ENCODE assay signal across 9 cellular contexts in the genomic region with DNA sequence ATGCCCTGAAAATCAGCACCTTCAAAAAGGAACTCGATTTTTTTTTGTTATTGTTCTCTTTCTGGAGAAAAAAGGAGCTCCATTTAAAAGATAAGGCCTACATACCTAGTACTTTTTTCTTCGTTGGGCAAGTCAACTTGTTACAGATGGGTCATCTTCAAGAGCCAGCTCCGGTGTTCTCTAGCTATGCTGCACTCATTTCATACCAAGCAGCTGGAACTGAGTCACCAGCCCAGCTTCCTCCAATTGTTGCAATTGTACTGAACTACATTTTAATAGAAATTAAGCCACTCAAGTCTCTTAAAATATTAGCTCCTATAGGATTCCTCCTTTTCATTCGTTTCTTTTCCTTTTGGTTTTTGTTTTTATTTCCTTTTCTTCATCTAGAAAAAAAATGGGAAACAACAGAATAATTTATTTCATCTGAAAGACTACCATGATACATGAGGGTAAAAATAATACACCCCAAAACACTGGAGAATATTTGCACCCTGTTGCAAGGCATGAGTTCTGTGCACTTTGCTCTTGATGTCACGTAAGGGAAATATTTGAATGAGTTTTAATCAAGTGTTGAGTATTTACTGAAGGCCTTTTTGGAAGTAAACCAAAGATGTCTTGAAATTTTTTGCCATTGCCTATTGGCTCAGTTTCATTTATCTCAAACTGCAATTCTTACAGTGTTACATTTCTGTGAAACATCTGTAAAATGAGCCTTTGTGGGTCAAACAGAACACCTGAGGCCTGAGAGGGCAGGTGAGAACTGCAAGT.
DNase-seq lines count a peak whose midpoint lies in the region; ATAC-seq, FAIRE-seq and TF ChIP-seq lines count a peak whose summit lies in the region.
"Had no signal": no experiment of that assay in that cellular context is flagged by ENCODE, and none has a peak within 500 bp of the region (broad histone marks: within the 10 kb centered on the region; RNA-seq: fewer than 3 reads in every experiment).

No MANE protein-coding gene starts in this region.

- no peak overlapping the region for H3K9ac ChIP-seq in mesendoderm (ENCODE audit: low read length)

- intact Hi-C loops in pancreas (cut with DNase I) = no loop called here

- peaks cover 6% of the 10 kb centered on the region for H3K79me1 ChIP-seq in mesendoderm (ENCODE audit: low read length)

- no peak overlapping the region for H3K23ac ChIP-seq in mesendoderm (ENCODE audit: low read length)

- H3K79me2 ChIP-seq in DOHH2 (ENCODE audit: control insufficient read depth, low read length) (peaks cover 87% of the 10 kb centered on the region), mesendoderm (ENCODE audit: control insufficient read depth, insufficient read depth, low read length) (peaks cover 12% of the 10 kb centered on the region)

- H3K9me3 Mint-ChIP-seq in effector memory CD8-positive, alpha-beta T cell = no peaks in the 10 kb centered on the region
- no peaks in the 10 kb centered on the region for H3K9me3 Mint-ChIP-seq in natural killer cell treated with Interleukin-12 subunit alpha and Interleukin-12 subunit beta and Interleukin-15 and Interleukin-18, amount 100 ng/mL, for 72 hours
- H3K9me3 Mint-ChIP-seq: stimulated activated naive CD8-positive, alpha-beta T cell treated with anti-CD3 and anti-CD28 coated beads, Interleukin-15, Interleukin-2, amounts not matched to agents 100 ng/mL and 50 ng/mL, for 24 hours had no signal

- H4K8ac ChIP-seq in mesendoderm (ENCODE audit: low read depth, low read length) = no peak overlapping the region

- no peaks in the 10 kb centered on the region for H3K4me1 Mint-ChIP-seq in effector memory CD8-positive, alpha-beta T cell (ENCODE audit: low read depth in 2 of 2)
- no peaks in the 10 kb centered on the region for H3K4me1 Mint-ChIP-seq in natural killer cell treated with Interleukin-12 subunit alpha and Interleukin-12 subunit beta and Interleukin-15 and Interleukin-18, amount 100 ng/mL, for 72 hours (ENCODE audit: low read depth in 2 of 2)

- no peak overlapping the region for H3K56ac ChIP-seq in mesendoderm (ENCODE audit: low read length)

- H3K4me2 ChIP-seq in DOHH2 (ENCODE audit: low read length) (peak overlapping the region; percentile 49), mesendoderm (ENCODE audit: low read length) (no peak overlapping the region)

- H3K27me3 Mint-ChIP-seq in effector memory CD8-positive, alpha-beta T cell = no peaks in the 10 kb centered on the region
- H3K27me3 Mint-ChIP-seq in natural killer cell treated with Interleukin-12 subunit alpha and Interleukin-12 subunit beta and Interleukin-15 and Interleukin-18, amount 100 ng/mL, for 72 hours = no peaks in the 10 kb centered on the region
- H3K27me3 Mint-ChIP-seq: stimulated activated naive CD8-positive, alpha-beta T cell treated with anti-CD3 and anti-CD28 coated beads, Interleukin-15, Interleukin-2, amounts not matched to agents 100 ng/mL and 50 ng/mL, for 24 hours had no signal

- no peaks in the 10 kb centered on the region for H3K9me2 ChIP-seq in DOHH2 (replicated peaks; ENCODE audit: control insufficient read depth, low read length)

- H2BK15ac ChIP-seq in mesendoderm (replicated peaks; ENCODE audit: low read depth) = no peak overlapping the region

- peak; percentile 85 for DNase-seq in RPMI7951 (ENCODE audit: low read depth)
- DNase-seq in fibroblast of gingiva (ENCODE audit: low read depth) = peak; percentile 79
- DNase-seq in pancreas = no peak
- no peak for DNase-seq in effector memory CD8-positive, alpha-beta T cell
- no peak for DNase-seq in natural killer cell treated with Interleukin-12 subunit alpha and Interleukin-12 subunit beta and Interleukin-15 and Interleukin-18, amount 100 ng/mL, for 72 hours (ENCODE audit: low spot score)
- no peak for DNase-seq in mesendoderm

- H2BK120ac ChIP-seq in mesendoderm (ENCODE audit: low read depth, low read length) = no peak overlapping the region

- H3F3A ChIP-seq in DOHH2 (ENCODE audit: control insufficient read depth, insufficient read depth) = 0 out of 2 replicates have a peak, but pooled peaks cover 9% of the 10 kb centered on the region

- H2BK5ac ChIP-seq in mesendoderm (ENCODE audit: low read length) = no peak overlapping the region

- H3K36me3 ChIP-seq in DOHH2 (ENCODE audit: control insufficient read depth, low read length) (peaks cover 27% of the 10 kb centered on the region), pancreas (no peaks in the 10 kb centered on the region), mesendoderm (ENCODE audit: control insufficient read depth, insufficient read depth, low read length) (no peaks in the 10 kb centered on the region)

- H3K18ac ChIP-seq in mesendoderm (ENCODE audit: low read length) = no peak overlapping the region

- no peak for FAIRE-seq in pancreas (lab: Jason Lieb, UNC)

- no peak overlapping the region for H3K4ac ChIP-seq in mesendoderm (ENCODE audit: low read depth, low read length)

- H3K4me1 ChIP-seq in DOHH2 (ENCODE audit: control insufficient read depth, low read length) (peaks cover 86% of the 10 kb centered on the region), pancreas (peaks cover 10 to 17% (median 11%) of the 10 kb centered on the region in 3 donors), mesendoderm (ENCODE audit: control insufficient read depth, low read depth, low read length) (no peaks in the 10 kb centered on the region)

- H3K27ac ChIP-seq in DOHH2 (ENCODE audit: low read depth, low read length) (peak overlapping the region; percentile 31; the same call in 1 of the 2 replicates), pancreas (peak overlapping the region in 1 of 4 donors; percentile 19), mesendoderm (ENCODE audit: low read depth, low read length) (no peak overlapping the region)

- no peak overlapping the region for H2AK5ac ChIP-seq in mesendoderm (ENCODE audit: low read length)

- H4K5ac ChIP-seq in mesendoderm (ENCODE audit: low read length) = no peak overlapping the region

- H3K4me3 ChIP-seq in DOHH2 (ENCODE audit: low read length) (peak overlapping the region; percentile 28; the same call in 1 of the 2 replicates), pancreas (no peak overlapping the region), mesendoderm (ENCODE audit: low read length) (no peak overlapping the region)

- H3K4me3 Mint-ChIP-seq in effector memory CD8-positive, alpha-beta T cell = no peak overlapping the region
- H3K4me3 Mint-ChIP-seq in natural killer cell treated with Interleukin-12 subunit alpha and Interleukin-12 subunit beta and Interleukin-15 and Interleukin-18, amount 100 ng/mL, for 72 hours = no peak overlapping the region
- H3K4me3 Mint-ChIP-seq: stimulated activated naive CD8-positive, alpha-beta T cell treated with anti-CD3 and anti-CD28 coated beads, Interleukin-15, Interleukin-2, amounts not matched to agents 100 ng/mL and 50 ng/mL, for 24 hours had no signal

- H3K9me3 ChIP-seq in DOHH2 (ENCODE audit: control insufficient read depth, insufficient read depth, low read length) = no peaks in the 10 kb centered on the region
- H3K9me3 ChIP-seq in pancreas = no peaks in the 10 kb centered on the region

- H3K27me3 ChIP-seq in DOHH2 (ENCODE audit: control insufficient read depth, low read length) (no peaks in the 10 kb centered on the region), pancreas (no peaks in the 10 kb centered on the region), mesendoderm (ENCODE audit: insufficient read depth, low read length, poor library complexity) (no peaks in the 10 kb centered on the region)

- peak in 3 of 4 donors; percentile 46 to 58 (median 49) for ATAC-seq in pancreas
- ATAC-seq in effector memory CD8-positive, alpha-beta T cell (replicated peaks) = no peak
- no peak for ATAC-seq in GM21723 (IDR thresholded peaks at IDR 0.05; ENCODE audit: unreplicated experiment)
- no peak for ATAC-seq in natural killer cell treated with Interleukin-12 subunit alpha and Interleukin-12 subunit beta and Interleukin-15 and Interleukin-18, amount 100 ng/mL, for 72 hours

- no peaks in the 10 kb centered on the region for H3K36me3 Mint-ChIP-seq in effector memory CD8-positive, alpha-beta T cell (ENCODE audit: insufficient read depth)
- no peaks in the 10 kb centered on the region for H3K36me3 Mint-ChIP-seq in natural killer cell treated with Interleukin-12 subunit alpha and Interleukin-12 subunit beta and Interleukin-15 and Interleukin-18, amount 100 ng/mL, for 72 hours

- no peak overlapping the region for H3K27ac Mint-ChIP-seq in effector memory CD8-positive, alpha-beta T cell
- H3K27ac Mint-ChIP-seq in natural killer cell treated with Interleukin-12 subunit alpha and Interleukin-12 subunit beta and Interleukin-15 and Interleukin-18, amount 100 ng/mL, for 72 hours = no peak overlapping the region
- H3K27ac Mint-ChIP-seq: stimulated activated naive CD8-positive, alpha-beta T cell treated with anti-CD3 and anti-CD28 coated beads, Interleukin-15, Interleukin-2, amounts not matched to agents 100 ng/mL and 50 ng/mL, for 24 hours had no signal

- TF ChIP-seq CTCF in DOHH2 (IDR thresholded peaks at IDR 0.05; ENCODE audit: low read depth, low read length, poor library complexity, severe bottlenecking) (no peak), pancreas (IDR thresholded peaks at IDR 0.05) (no peak)

- no peaks in the 10 kb centered on the region for H4K20me1 ChIP-seq in DOHH2 (ENCODE audit: control insufficient read depth, insufficient read depth, low read depth, low read length)

- 63 to 68% methylated on average over 5 of the region's 5 CpGs for WGBS in pancreas, 2 donors
- WGBS in mesendoderm (ENCODE audit: extremely low coverage, insufficient coverage, low lambda C conversion rate) = no CpG with 5 or more reads among the region's 5 CpGs

Comparison
In these comparisons a context has a peak if more than half of its experiments do, and no peak if none do; other contexts are left out.
1. DNase-seq: peak in RPMI7951 (single experiment) and fibroblast of gingiva (single experiment); none in pancreas (0 of 6), effector memory CD8-positive, alpha-beta T cell (0 of 3), natural killer cell treated with Interleukin-12 subunit alpha and Interleukin-12 subunit beta and Interleukin-15 and Interleukin-18, amount 100 ng/mL, for 72 hours (single experiment) and mesendoderm (single experiment).
2. ATAC-seq: peak in pancreas (3 of 4); none in effector memory CD8-positive, alpha-beta T cell (single experiment), GM21723 (single experiment) and natural killer cell treated with Interleukin-12 subunit alpha and Interleukin-12 subunit beta and Interleukin-15 and Interleukin-18, amount 100 ng/mL, for 72 hours (0 of 2).